ENCODE assay signal across 10 cellular contexts in the genomic region with DNA sequence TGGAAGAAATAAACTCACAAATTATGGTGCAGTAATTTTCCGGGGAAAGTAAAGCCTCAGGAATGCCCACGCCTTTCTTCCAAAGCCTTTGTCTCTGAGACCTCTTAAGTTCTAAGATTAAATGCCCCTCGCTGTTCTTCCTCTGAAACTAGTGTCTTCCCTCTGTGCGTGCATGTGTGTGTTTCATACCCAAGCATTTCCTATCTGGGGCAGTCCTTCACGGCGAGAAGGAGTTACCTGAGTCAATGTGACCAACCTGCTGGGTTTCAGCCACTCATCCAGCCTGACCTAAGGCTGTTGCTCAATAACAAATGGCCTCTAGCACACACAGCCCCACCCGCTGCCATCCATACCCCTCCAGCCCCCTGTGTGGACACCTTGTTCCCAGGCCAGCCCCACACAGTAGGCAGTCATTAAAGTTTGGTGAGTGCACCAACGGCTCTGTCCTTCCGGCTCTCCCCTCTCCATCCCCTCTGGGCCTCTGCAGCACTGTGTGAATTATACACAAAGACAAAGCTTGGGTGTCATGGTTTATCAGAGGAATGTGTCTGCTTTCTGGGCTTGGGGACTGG. TPM values are rescaled to one million over a fixed set of nuclear protein-coding genes. Genes with fewer than 3 reads are reported as not detected.
DNase-seq lines count a peak whose midpoint lies in the region; ATAC-seq and TF ChIP-seq lines count a peak whose summit lies in the region.
"Had no signal": no experiment of that assay in that cellular context is flagged by ENCODE, and none has a peak within 500 bp of the region (broad histone marks: within the 10 kb centered on the region; RNA-seq: fewer than 3 reads in every experiment).

No MANE protein-coding gene starts in this region.

- ATAC-seq in GM21526 (IDR thresholded peaks at IDR 0.05; ENCODE audit: low FRiP score, unreplicated experiment) (no peak), HG03280 (IDR thresholded peaks at IDR 0.05; ENCODE audit: unreplicated experiment) (no peak)

- no peaks in the 10 kb centered on the region for H3K9me3 ChIP-seq in GM23248 (ENCODE audit: low read depth)
- H3K9me3 ChIP-seq in adipocyte (ENCODE audit: control insufficient read depth, low read length): no peaks in the 10 kb centered on the region
- H3K9me3 ChIP-seq in hepatocyte (ENCODE audit: low read depth): no peaks in the 10 kb centered on the region
- H3K9me3 ChIP-seq: neutrophil had no signal

- H3K4me3 ChIP-seq in GM23248: peak overlapping the region; percentile 31
- peak overlapping the region; percentile 22 for H3K4me3 ChIP-seq in adipocyte (ENCODE audit: low read length)
- no peak overlapping the region for H3K4me3 ChIP-seq in hepatocyte

- WGBS in GM23248 (ENCODE audit: low coverage in 1 of 2, low lambda C conversion rate in 2 of 2, missing lambda C conversion rate in 2 of 2), 2 experiments: 50% methylated on average over 9 of the region's 9 CpGs
- 42% methylated on average over 9 of the region's 9 CpGs for WGBS in hepatocyte (ENCODE audit: low lambda C conversion rate, missing lambda C conversion rate)

- H3K79me2 ChIP-seq in GM23248 (ENCODE audit: insufficient read depth) (no peaks in the 10 kb centered on the region), hepatocyte (no peaks in the 10 kb centered on the region)

- TF ChIP-seq CTCF in hepatocyte (IDR thresholded peaks at IDR 0.05; ENCODE audit: poor library complexity): no peak

- peaks cover 41% of the 10 kb centered on the region for H3K4me1 ChIP-seq in GM23248 (ENCODE audit: insufficient read depth)
- peaks cover 76% of the 10 kb centered on the region for H3K4me1 ChIP-seq in adipocyte (ENCODE audit: control insufficient read depth, insufficient read depth, low read length)
- H3K4me1 ChIP-seq in hepatocyte (ENCODE audit: insufficient read depth): peaks cover 66% of the 10 kb centered on the region

- H3K27ac ChIP-seq in GM23248: peak overlapping the region; percentile 63
- peak overlapping the region; percentile 89 for H3K27ac ChIP-seq in hepatocyte
- H3K27ac ChIP-seq: neutrophil had no signal

- H3K9me2 ChIP-seq in GM23248 (ENCODE audit: insufficient read depth) (no peaks in the 10 kb centered on the region), hepatocyte (replicated peaks; ENCODE audit: insufficient read depth) (no peaks in the 10 kb centered on the region)

- no peaks in the 10 kb centered on the region for H3K36me3 ChIP-seq in GM23248 (ENCODE audit: low read depth)
- no peaks in the 10 kb centered on the region for H3K36me3 ChIP-seq in adipocyte (ENCODE audit: control insufficient read depth, insufficient read depth, low read length, severe bottlenecking)
- H3K36me3 ChIP-seq in hepatocyte (replicated peaks; ENCODE audit: insufficient read depth, low read depth): no peaks in the 10 kb centered on the region
- H3K36me3 ChIP-seq: neutrophil had no signal

- H3K9ac ChIP-seq in GM23248 (peak overlapping the region; percentile 45), adipocyte (ENCODE audit: low read length) (peak overlapping the region; percentile 69)

- peak overlapping the region; percentile 54 for H2AFZ ChIP-seq in GM23248
- no peak overlapping the region for H2AFZ ChIP-seq in hepatocyte

- H4K20me1 ChIP-seq in GM23248 (ENCODE audit: insufficient read depth) (no peaks in the 10 kb centered on the region), hepatocyte (ENCODE audit: insufficient read depth, poor library complexity, severe bottlenecking) (no peaks in the 10 kb centered on the region)

- DNase-seq in GM23248: no peak
- peak; percentile 44 for DNase-seq in adipocyte (ENCODE audit: low read depth)
- peak; percentile 61 for DNase-seq in hepatocyte (ENCODE audit: low spot score)
- DNase-seq in renal cortical epithelial cell (ENCODE audit: low read depth): peak; percentile 34
- DNase-seq in amniotic stem cell (lab: John Stamatoyannopoulos, UW): no peak
- no peak for DNase-seq in NCI-H1694 treated with DMSO at 0.1 percent for 48 hours (lab: John Stamatoyannopoulos, UW)
- DNase-seq: NCI-H1105 had no signal

- H3K4me2 ChIP-seq in GM23248 (ENCODE audit: unreplicated experiment): peak overlapping the region; percentile 67
- peak overlapping the region; percentile 29 for H3K4me2 ChIP-seq in hepatocyte

- peaks cover 25% of the 10 kb centered on the region for H3F3A ChIP-seq in GM23248 (ENCODE audit: insufficient read depth)

- in situ Hi-C loops in GM23248 (cut with MboI): no loop called here

- H3K27me3 ChIP-seq in GM23248 (replicated peaks; ENCODE audit: insufficient read depth) (no peaks in the 10 kb centered on the region), adipocyte (replicated peaks; ENCODE audit: control insufficient read depth, insufficient read depth, low read length) (no peaks in the 10 kb centered on the region), hepatocyte (no peaks in the 10 kb centered on the region)
- H3K27me3 ChIP-seq: neutrophil had no signal

RNA-seq across cellular contexts. Expression of a gene that starts 53.8 kb away (rescaled TPM):
- total RNA-seq in GM23248 (2014; rRNA removed; shearing (Covaris generic)): 78.0 and 83.5 TPM in 2 replicates
- polyA plus RNA-seq in GM23248 (2016; fragmentation: Nextera tagmentation; extraction: Ambion mirVana) (42.4 and 45.0 TPM in 2 replicates), hepatocyte (84.0 and 91.1 TPM in 2 replicates)
- total RNA-seq in hepatocyte (148 and 164 TPM in 2 replicates), renal cortical epithelial cell (128 and 349 TPM in 2 replicates)

Comparison
In these comparisons a context has a peak if more than half of its experiments do, and no peak if none do; other contexts are left out.
1. DNase-seq: peak in adipocyte (single experiment), hepatocyte (single experiment) and renal cortical epithelial cell (single experiment); none in GM23248 (single experiment), amniotic stem cell (single experiment) and NCI-H1694 treated with DMSO at 0.1 percent for 48 hours (single experiment).